9 cellular contexts compared by ENCODE assay signal in the genomic region with DNA sequence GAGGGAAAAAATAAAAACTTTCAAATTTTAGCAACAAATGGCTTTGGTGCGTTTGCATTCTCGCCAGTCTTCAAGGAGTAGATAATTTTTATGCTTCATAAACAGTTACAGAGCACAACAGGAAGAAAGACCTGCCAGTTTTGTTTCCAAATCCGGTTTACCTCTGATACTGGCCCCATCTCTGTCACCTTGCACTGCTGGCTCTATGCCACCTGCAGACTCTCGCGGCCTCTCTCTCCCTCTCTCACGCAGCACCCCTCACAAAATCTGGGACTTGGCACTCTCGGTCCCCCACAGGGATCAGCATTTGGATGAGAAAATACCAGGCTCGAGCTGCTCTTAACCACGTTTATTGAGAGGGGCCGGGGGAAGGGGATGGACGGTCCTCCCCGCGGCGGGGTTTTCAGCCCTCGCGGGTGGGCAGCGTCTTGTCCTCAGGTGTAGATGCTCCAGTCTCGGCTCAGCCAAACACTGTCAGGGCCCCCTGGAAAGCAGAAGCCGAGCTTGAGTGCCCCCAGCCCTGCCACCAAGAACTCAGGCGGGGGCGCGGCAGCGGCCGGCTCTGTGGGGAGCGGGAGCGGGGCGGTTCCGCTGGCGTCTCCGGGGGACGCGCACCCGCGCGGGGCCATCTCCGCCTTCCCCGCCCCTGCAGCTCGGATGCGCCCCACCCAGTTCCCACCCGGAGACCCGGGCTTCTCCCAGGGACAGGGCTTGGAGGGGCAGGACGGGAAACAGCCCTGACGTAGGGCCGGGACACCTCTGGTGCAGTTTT. TPM values are rescaled to one million over a fixed set of nuclear protein-coding genes. Genes with fewer than 3 reads are reported as not detected.
DNase-seq lines count a peak whose midpoint lies in the region; ATAC-seq and TF ChIP-seq lines count a peak whose summit lies in the region.
"Had no signal": no experiment of that assay in that cellular context is flagged by ENCODE, and none has a peak within 500 bp of the region (broad histone marks: within the 10 kb centered on the region; RNA-seq: fewer than 3 reads in every experiment).

No MANE protein-coding gene starts in this region.

- no peak overlapping the region for H3K27ac Mint-ChIP-seq in T-helper 2 cell treated with Interferon-gamma antibody and Interleukin-4, amounts not matched to agents 5 μg/mL and 100 μg/mL, for 36 hours

- no peak overlapping the region for H3K4me2 ChIP-seq in osteoblast (ENCODE audit: insufficient read depth, low read length)

- no peak overlapping the region for H3K4me3 Mint-ChIP-seq in T-helper 2 cell treated with Interferon-gamma antibody and Interleukin-4, amounts not matched to agents 5 μg/mL and 100 μg/mL, for 36 hours

- peak overlapping the region; percentile 17 for H3K4me3 ChIP-seq in effector memory CD4-positive, alpha-beta T cell (ENCODE audit: insufficient read depth, low read depth, low read length, poor library complexity, severe bottlenecking)
- H3K4me3 ChIP-seq in osteoblast (ENCODE audit: insufficient read depth, low read length) (no peak overlapping the region), tibial nerve (peak overlapping the region in 1 of 4 donors; percentile 37)

- peak overlapping the region; percentile 47; the same call in 1 of the 2 replicates for H3K9ac ChIP-seq in ES-I3 (ENCODE audit: low read depth, low read length)

- no peak for TF ChIP-seq POLR2A in tibial nerve (IDR thresholded peaks at IDR 0.05)

- TF ChIP-seq EP300 in tibial nerve (IDR thresholded peaks at IDR 0.05), result no peak

- H4K20me1 ChIP-seq in osteoblast (ENCODE audit: insufficient read depth, low read length), result no peaks in the 10 kb centered on the region

- peaks cover 39% of the 10 kb centered on the region for H3K27me3 Mint-ChIP-seq in T-helper 2 cell treated with Interferon-gamma antibody and Interleukin-4, amounts not matched to agents 5 μg/mL and 100 μg/mL, for 36 hours (ENCODE audit: low read depth)

- H3K4me1 Mint-ChIP-seq in T-helper 2 cell treated with Interferon-gamma antibody and Interleukin-4, amounts not matched to agents 5 μg/mL and 100 μg/mL, for 36 hours (ENCODE audit: low read depth), result peaks cover 2% of the 10 kb centered on the region

- no peaks in the 10 kb centered on the region for H3K79me2 ChIP-seq in osteoblast (ENCODE audit: insufficient read depth, low read length)

- DNase-seq in effector memory CD4-positive, alpha-beta T cell, result no peak
- peak; percentile 70 for DNase-seq in osteoblast (ENCODE audit: insufficient read length, low spot score, missing footprints)
- DNase-seq in stimulated activated CD4-positive, alpha-beta T cell treated with anti-CD3 and anti-CD28 coated beads, Interleukin-1b, Interleukin-23, amount 100 ng/mL, for 48 hours, result no peak
- no peak for DNase-seq in tibial nerve (ENCODE audit: low spot score in 2 of 2)
- DNase-seq in T-helper 2 cell treated with Interferon-gamma antibody and Interleukin-4, amounts not matched to agents 5 μg/mL and 100 μg/mL, for 36 hours (ENCODE audit: low spot score), result no peak
- DNase-seq: NCI-H446 treated with DMSO at 0.1 percent for 48 hours had no signal

- H3K36me3 ChIP-seq in ES-I3 (ENCODE audit: insufficient read depth, low read length) (no peaks in the 10 kb centered on the region), KOPT-K1 (ENCODE audit: insufficient read depth, low read length) (no peaks in the 10 kb centered on the region), osteoblast (ENCODE audit: insufficient read depth, low read length) (no peaks in the 10 kb centered on the region), tibial nerve (no peaks in the 10 kb centered on the region)
- no peaks in the 10 kb centered on the region for H3K36me3 ChIP-seq in effector memory CD4-positive, alpha-beta T cell (ENCODE audit: control insufficient read depth, insufficient read depth, low read length)

- no peak for ATAC-seq in GM18870 (IDR thresholded peaks at IDR 0.05; ENCODE audit: unreplicated experiment)

- H3K9me3 Mint-ChIP-seq in T-helper 2 cell treated with Interferon-gamma antibody and Interleukin-4, amounts not matched to agents 5 μg/mL and 100 μg/mL, for 36 hours, result no peaks in the 10 kb centered on the region

- no peaks in the 10 kb centered on the region for H3K4me1 ChIP-seq in ES-I3 (ENCODE audit: insufficient read depth, low read length)
- peaks cover 2% of the 10 kb centered on the region for H3K4me1 ChIP-seq in effector memory CD4-positive, alpha-beta T cell (ENCODE audit: control insufficient read depth, insufficient read depth, low read length, poor library complexity, severe bottlenecking)
- H3K4me1 ChIP-seq in osteoblast (ENCODE audit: insufficient read depth, low read length), result no peaks in the 10 kb centered on the region
- H3K4me1 ChIP-seq in tibial nerve, result peaks cover 0 to 22% (median 2%) of the 10 kb centered on the region in 4 donors

- H3K36me3 Mint-ChIP-seq in T-helper 2 cell treated with Interferon-gamma antibody and Interleukin-4, amounts not matched to agents 5 μg/mL and 100 μg/mL, for 36 hours (ENCODE audit: low read depth), result no peaks in the 10 kb centered on the region

- TF ChIP-seq CTCF in osteoblast (IDR thresholded peaks at IDR 0.05; ENCODE audit: extremely low read depth, low read depth, low read length), result no peak
- no peak for TF ChIP-seq CTCF in tibial nerve (IDR thresholded peaks at IDR 0.05)

- H2AFZ ChIP-seq in osteoblast (ENCODE audit: low read length), result no peak overlapping the region

- H3K27ac ChIP-seq in KOPT-K1 (ENCODE audit: low read depth, low read length, poor library complexity, severe bottlenecking), result peak overlapping the region; percentile 83
- no peak overlapping the region for H3K27ac ChIP-seq in effector memory CD4-positive, alpha-beta T cell (ENCODE audit: insufficient read depth, low read length, poor library complexity, severe bottlenecking)
- H3K27ac ChIP-seq in osteoblast (ENCODE audit: low read depth, low read length), result no peak overlapping the region
- no peak overlapping the region for H3K27ac ChIP-seq in tibial nerve

- H3K27me3 ChIP-seq in effector memory CD4-positive, alpha-beta T cell (replicated peaks; ENCODE audit: control insufficient read depth, insufficient read depth, low read length, poor library complexity, severe bottlenecking), result peaks cover 22% of the 10 kb centered on the region
- H3K27me3 ChIP-seq in osteoblast (ENCODE audit: insufficient read depth, low read length) (peaks cover 54% of the 10 kb centered on the region), tibial nerve (peaks cover 0 to 50% of the 10 kb centered on the region in 2 donors)

- 4 to 5% methylated on average over 37 to 41 of the region's 44 CpGs for WGBS in tibial nerve, 2 donors

- H3K9me3 ChIP-seq in ES-I3 (ENCODE audit: control insufficient read depth, insufficient read depth, low read length) (no peaks in the 10 kb centered on the region), KOPT-K1 (ENCODE audit: insufficient read depth, low read length, poor library complexity, severe bottlenecking) (no peaks in the 10 kb centered on the region), osteoblast (ENCODE audit: low read depth, low read length) (no peaks in the 10 kb centered on the region), tibial nerve (peaks cover 0 to 13% (median 0%) of the 10 kb centered on the region in 4 donors)
- no peaks in the 10 kb centered on the region for H3K9me3 ChIP-seq in effector memory CD4-positive, alpha-beta T cell (ENCODE audit: control insufficient read depth, low read length)

RNA-seq across cellular contexts. Expression of a gene that starts 1.3 kb away (rescaled TPM):
- total RNA-seq in osteoblast, result not detected in 2 replicates
- total RNA-seq in tibial nerve, result not detected

RNA-seq across cellular contexts. Expression of a gene that starts 59.4 kb away (rescaled TPM):
- total RNA-seq in osteoblast, result not detected in 2 replicates
- total RNA-seq in tibial nerve, result 10 to 100 TPM in 2 of 4 donors, 1 to 10 TPM in 2; 4.6 to 34.2 (median 14.9) TPM
